41 cellular contexts compared by ENCODE assay signal in the genomic region with DNA sequence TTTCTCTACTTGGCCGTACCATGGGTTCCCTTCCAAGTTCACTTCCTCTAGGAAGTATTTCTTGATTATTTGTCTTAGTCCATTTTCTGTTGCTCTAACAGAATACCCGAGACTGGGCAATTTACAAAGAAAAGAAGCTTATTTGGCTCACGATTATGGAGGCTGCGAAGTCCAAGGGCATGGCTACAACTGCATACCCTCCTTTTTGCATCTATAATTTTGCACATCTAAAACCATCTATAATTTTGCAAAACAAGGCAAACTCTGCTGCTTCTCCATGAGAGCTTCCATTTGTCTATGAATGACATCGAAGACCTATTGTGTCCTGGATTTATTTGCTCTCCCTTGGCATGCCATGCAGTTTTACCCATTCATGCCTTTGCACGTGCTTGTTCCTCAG.
"Had no signal": no experiment of that assay in that cellular context is flagged by ENCODE, and none has a peak within 500 bp of the region (broad histone marks: within the 10 kb centered on the region; RNA-seq: fewer than 3 reads in every experiment).

No MANE protein-coding gene starts in this region.

- H3K27me3 Mint-ChIP-seq: activated naive CD4-positive, alpha-beta T cell treated with anti-CD3 and anti-CD28 coated beads, Interleukin-2, amount 50 U/mL, for 24 hours; activated naive CD8-positive, alpha-beta T cell treated with anti-CD3 and anti-CD28 coated beads for 36 hours; activated T-helper 17 cell treated with anti-CD3 and anti-CD28 coated beads, Interleukin-2, amount 50 U/mL, for 72 hours had no signal

- H3K27me3 ChIP-seq: adrenal gland, ascending aorta, body of pancreas, breast epithelium, cardiac muscle cell had no signal

- H3K27ac Mint-ChIP-seq: activated naive CD4-positive, alpha-beta T cell treated with anti-CD3 and anti-CD28 coated beads for 36 hours; activated naive CD4-positive, alpha-beta T cell treated with anti-CD3 and anti-CD28 coated beads, Interleukin-2, amount 10 ng/mL, durations not matched to agents 7 days and 5 days; activated naive CD4-positive, alpha-beta T cell treated with anti-CD3 and anti-CD28 coated beads, Interleukin-2, amount 50 U/mL, for 24 hours; activated naive CD4-positive, alpha-beta T cell treated with anti-CD3 and anti-CD28 coated beads, Interleukin-2, amount 50 U/mL, for 72 hours; activated naive CD8-positive, alpha-beta T cell; activated naive CD8-positive, alpha-beta T cell treated with anti-CD3 and anti-CD28 coated beads for 36 hours; activated naive CD8-positive, alpha-beta T cell treated with anti-CD3 and anti-CD28 coated beads, Interleukin-2, amount 10 ng/mL, durations not matched to agents 7 days and 5 days; activated naive CD8-positive, alpha-beta T cell treated with anti-CD3 and anti-CD28 coated beads, Interleukin-2, amount 50 U/mL, for 24 hours; activated T-cell treated with anti-CD3 and anti-CD28 coated beads, Interleukin-2, amount 50 U/mL, for 24 hours; activated T-cell treated with anti-CD3 and anti-CD28 coated beads, Interleukin-2, amount 50 U/mL, for 72 hours; activated T-helper 1 cell treated with anti-CD3 and anti-CD28 coated beads, Interleukin-12 subunit alpha, Interleukin-12 subunit beta, Interleukin-2, Interleukin-4 antibody, amounts not matched to agents 30 ng/mL and 10 ng/mL and 1 ng/mL, durations not matched to agents 14 hours and 24 hours and 36 hours; activated T-helper 17 cell treated with anti-CD3 and anti-CD28 coated beads, Interleukin-2, amount 50 U/mL, for 72 hours; activated T-helper 2 cell treated with anti-CD3 and anti-CD28 coated beads, Interferon-gamma antibody, Interleukin-2, Interleukin-4, amounts not matched to agents 10 μg/mL and 5 μg/mL and 100 μg/mL, durations not matched to agents 14 hours and 24 hours and 36 hours had no signal

- H3K9me3 ChIP-seq: adrenal gland, ascending aorta, body of pancreas, breast epithelium had no signal

- H3K4me3 ChIP-seq: adrenal gland, ascending aorta, body of pancreas, breast epithelium, cardiac muscle cell had no signal

- DNase-seq: activated effector memory CD4-positive, alpha-beta T cell treated with anti-CD3 and anti-CD28 coated beads, Interleukin-2, amount 50 U/mL, for 16 hours; activated effector memory CD4-positive, alpha-beta T cell treated with Interleukin-2 at 50 U/mL for 16 hours; activated gamma-delta T cell; activated gamma-delta T cell treated with Interleukin-2 at 50 U/mL for 16 hours; activated naive CD4-positive, alpha-beta T cell; activated naive CD4-positive, alpha-beta T cell treated with anti-CD3 and anti-CD28 coated beads for 36 hours; activated naive CD4-positive, alpha-beta T cell treated with anti-CD3 and anti-CD28 coated beads, Interleukin-2, amount 10 ng/mL, durations not matched to agents 7 days and 5 days; activated naive CD4-positive, alpha-beta T cell treated with anti-CD3 and anti-CD28 coated beads, Interleukin-2, amount 50 U/mL, for 16 hours; activated naive CD4-positive, alpha-beta T cell treated with Interleukin-2 at 50 U/mL for 16 hours; activated naive CD8-positive, alpha-beta T cell treated with anti-CD3 and anti-CD28 coated beads for 36 hours; activated naive CD8-positive, alpha-beta T cell treated with anti-CD3 and anti-CD28 coated beads, Interleukin-2, amount 10 ng/mL, durations not matched to agents 7 days and 5 days; activated naive CD8-positive, alpha-beta T cell treated with anti-CD3 and anti-CD28 coated beads, Interleukin-2, amount 50 U/mL, for 24 hours; activated T-cell treated with anti-CD3 and anti-CD28 coated beads for 4 hours; activated T-cell treated with anti-CD3 and anti-CD28 coated beads, Interleukin-2, amount 50 U/mL, for 1 hour; activated T-cell treated with anti-CD3 and anti-CD28 coated beads, Interleukin-2, amount 50 U/mL, for 24 hours; activated T-cell treated with anti-CD3 and anti-CD28 coated beads, Interleukin-2, amount 50 U/mL, for 4 hours; activated T-cell treated with anti-CD3 and anti-CD28 coated beads, Interleukin-2, amount 50 U/mL, for 48 hours; activated T-cell treated with anti-CD3 and anti-CD28 coated beads, Interleukin-2, amount 50 U/mL, for 72 hours; adrenal gland; amniotic stem cell; amygdala; anterior cingulate cortex; aorta; body of pancreas; brain microvascular endothelial cell; caudate nucleus; central memory CD4-positive, alpha-beta T cell; cerebellar nuclear complex had no signal

- H3K27ac ChIP-seq: adrenal gland, ascending aorta, body of pancreas, brain microvascular endothelial cell, breast epithelium, cardiac muscle cell had no signal

- H3K4me3 Mint-ChIP-seq: activated naive CD4-positive, alpha-beta T cell treated with anti-CD3 and anti-CD28 coated beads for 36 hours; activated naive CD4-positive, alpha-beta T cell treated with anti-CD3 and anti-CD28 coated beads, Interleukin-2, amount 10 ng/mL, durations not matched to agents 7 days and 5 days; activated naive CD4-positive, alpha-beta T cell treated with anti-CD3 and anti-CD28 coated beads, Interleukin-2, amount 50 U/mL, for 24 hours; activated naive CD8-positive, alpha-beta T cell; activated naive CD8-positive, alpha-beta T cell treated with anti-CD3 and anti-CD28 coated beads for 36 hours; activated naive CD8-positive, alpha-beta T cell treated with anti-CD3 and anti-CD28 coated beads, Interleukin-2, amount 10 ng/mL, durations not matched to agents 7 days and 5 days; activated naive CD8-positive, alpha-beta T cell treated with anti-CD3 and anti-CD28 coated beads, Interleukin-2, amount 50 U/mL, for 24 hours; activated T-cell treated with anti-CD3 and anti-CD28 coated beads, Interleukin-2, amount 50 U/mL, for 24 hours; activated T-cell treated with anti-CD3 and anti-CD28 coated beads, Interleukin-2, amount 50 U/mL, for 4 hours; activated T-cell treated with anti-CD3 and anti-CD28 coated beads, Interleukin-2, amount 50 U/mL, for 72 hours; activated T-helper 1 cell treated with anti-CD3 and anti-CD28 coated beads, Interleukin-12 subunit alpha, Interleukin-12 subunit beta, Interleukin-2, Interleukin-4 antibody, amounts not matched to agents 30 ng/mL and 10 ng/mL and 1 ng/mL, durations not matched to agents 14 hours and 24 hours and 36 hours; activated T-helper 17 cell treated with anti-CD3 and anti-CD28 coated beads, Interleukin-2, amount 50 U/mL, for 72 hours; brain; central memory CD8-positive, alpha-beta T cell had no signal

- H3K36me3 ChIP-seq: adrenal gland, ascending aorta, brain microvascular endothelial cell, breast epithelium, cardiac muscle cell had no signal

- ATAC-seq: activated naive CD4-positive, alpha-beta T cell treated with anti-CD3 and anti-CD28 coated beads, Interleukin-2, amount 50 U/mL, for 72 hours; activated naive CD8-positive, alpha-beta T cell treated with anti-CD3 and anti-CD28 coated beads, Interleukin-2, amount 50 U/mL, for 24 hours; activated T-cell treated with anti-CD3 and anti-CD28 coated beads, Interleukin-2, amount 50 U/mL, for 4 hours; activated T-cell treated with anti-CD3 and anti-CD28 coated beads, Interleukin-2, amount 50 U/mL, for 72 hours; activated T-helper 17 cell treated with anti-CD3 and anti-CD28 coated beads, Interleukin-2, amount 50 U/mL, for 72 hours; body of pancreas had no signal

- H3K4me1 Mint-ChIP-seq: activated naive CD4-positive, alpha-beta T cell treated with anti-CD3 and anti-CD28 coated beads, Interleukin-2, amount 10 ng/mL, durations not matched to agents 7 days and 5 days; activated naive CD4-positive, alpha-beta T cell treated with anti-CD3 and anti-CD28 coated beads, Interleukin-2, amount 50 U/mL, for 24 hours; activated naive CD8-positive, alpha-beta T cell treated with anti-CD3 and anti-CD28 coated beads for 36 hours; activated naive CD8-positive, alpha-beta T cell treated with anti-CD3 and anti-CD28 coated beads, Interleukin-2, amount 10 ng/mL, durations not matched to agents 7 days and 5 days; activated naive CD8-positive, alpha-beta T cell treated with anti-CD3 and anti-CD28 coated beads, Interleukin-2, amount 50 U/mL, for 24 hours; activated T-helper 17 cell treated with anti-CD3 and anti-CD28 coated beads, Interleukin-2, amount 50 U/mL, for 72 hours; central memory CD8-positive, alpha-beta T cell had no signal

- H3K36me3 Mint-ChIP-seq: activated naive CD4-positive, alpha-beta T cell treated with anti-CD3 and anti-CD28 coated beads, Interleukin-2, amount 10 ng/mL, durations not matched to agents 7 days and 5 days; activated naive CD4-positive, alpha-beta T cell treated with anti-CD3 and anti-CD28 coated beads, Interleukin-2, amount 50 U/mL, for 24 hours; activated naive CD4-positive, alpha-beta T cell treated with anti-CD3 and anti-CD28 coated beads, Interleukin-2, amount 50 U/mL, for 72 hours; activated naive CD8-positive, alpha-beta T cell; activated naive CD8-positive, alpha-beta T cell treated with anti-CD3 and anti-CD28 coated beads for 36 hours; activated naive CD8-positive, alpha-beta T cell treated with anti-CD3 and anti-CD28 coated beads, Interleukin-2, amount 10 ng/mL, durations not matched to agents 7 days and 5 days; brain had no signal

- FAIRE-seq: astrocyte, bronchial epithelial cell had no signal

- H3K9me3 Mint-ChIP-seq: activated naive CD4-positive, alpha-beta T cell treated with anti-CD3 and anti-CD28 coated beads for 36 hours; activated naive CD4-positive, alpha-beta T cell treated with anti-CD3 and anti-CD28 coated beads, Interleukin-2, amount 10 ng/mL, durations not matched to agents 7 days and 5 days; activated naive CD4-positive, alpha-beta T cell treated with anti-CD3 and anti-CD28 coated beads, Interleukin-2, amount 50 U/mL, for 24 hours; activated naive CD4-positive, alpha-beta T cell treated with anti-CD3 and anti-CD28 coated beads, Interleukin-2, amount 50 U/mL, for 72 hours; activated naive CD8-positive, alpha-beta T cell treated with anti-CD3 and anti-CD28 coated beads for 36 hours; activated naive CD8-positive, alpha-beta T cell treated with anti-CD3 and anti-CD28 coated beads, Interleukin-2, amount 10 ng/mL, durations not matched to agents 7 days and 5 days; activated T-cell treated with anti-CD3 and anti-CD28 coated beads, Interleukin-2, amount 50 U/mL, for 24 hours; activated T-cell treated with anti-CD3 and anti-CD28 coated beads, Interleukin-2, amount 50 U/mL, for 4 hours; activated T-cell treated with anti-CD3 and anti-CD28 coated beads, Interleukin-2, amount 50 U/mL, for 72 hours; activated T-helper 1 cell treated with anti-CD3 and anti-CD28 coated beads, Interleukin-12 subunit alpha, Interleukin-12 subunit beta, Interleukin-2, Interleukin-4 antibody, amounts not matched to agents 30 ng/mL and 10 ng/mL and 1 ng/mL, durations not matched to agents 14 hours and 24 hours and 36 hours; activated T-helper 17 cell treated with anti-CD3 and anti-CD28 coated beads, Interleukin-2, amount 50 U/mL, for 72 hours; activated T-helper 2 cell treated with anti-CD3 and anti-CD28 coated beads, Interferon-gamma antibody, Interleukin-2, Interleukin-4, amounts not matched to agents 10 μg/mL and 5 μg/mL and 100 μg/mL, durations not matched to agents 14 hours and 24 hours and 36 hours; central memory CD8-positive, alpha-beta T cell had no signal
